ENCODE assay signal across 14 cellular contexts in the genomic region with DNA sequence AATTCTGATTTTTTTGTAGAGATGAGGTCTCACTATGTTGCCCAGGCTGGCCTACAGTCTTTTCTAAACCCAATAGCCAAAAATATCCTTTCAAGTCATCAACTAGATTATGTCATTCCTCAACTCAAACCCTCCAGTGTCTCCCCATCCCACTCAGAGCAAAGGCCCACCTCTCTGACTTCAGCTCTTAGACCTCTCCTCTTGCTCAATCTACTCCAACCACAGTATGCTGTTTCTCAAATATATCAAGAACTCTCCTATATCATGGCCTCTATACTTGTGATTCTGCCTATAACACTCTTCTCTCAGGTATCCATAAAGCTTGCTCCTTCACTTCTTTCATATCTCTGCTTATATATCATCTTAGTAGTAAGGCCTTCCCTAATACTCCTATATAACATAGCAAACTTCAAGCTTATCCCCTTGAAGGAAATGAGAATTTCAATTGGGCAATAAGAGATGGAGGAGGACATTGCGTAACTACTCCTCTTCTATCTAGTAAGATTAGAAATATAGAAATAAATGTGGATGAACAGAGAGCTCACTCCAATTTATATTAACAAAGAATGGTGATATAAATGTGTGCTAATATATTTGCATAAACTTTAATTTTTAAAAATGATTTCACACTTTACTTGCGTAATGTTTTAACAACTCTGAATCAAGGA.
"Had no signal": no experiment of that assay in that cellular context is flagged by ENCODE, and none has a peak within 500 bp of the region (broad histone marks: within the 10 kb centered on the region; RNA-seq: fewer than 3 reads in every experiment).

No MANE protein-coding gene starts in this region.

- H2AFZ ChIP-seq: neural progenitor cell, parathyroid adenoma had no signal

- H3K4me3 ChIP-seq: cardiac muscle cell, coronary artery, lung, neural progenitor cell, stomach, thoracic aorta had no signal

- H3K4me2 ChIP-seq: neural progenitor cell had no signal

- H3K4me1 ChIP-seq: neural progenitor cell, parathyroid adenoma, stomach had no signal

- H3K36me3 ChIP-seq: cardiac muscle cell, neural progenitor cell, thoracic aorta had no signal

- H3K27ac ChIP-seq: cardiac muscle cell, coronary artery, neural progenitor cell, parathyroid adenoma, stomach, thoracic aorta had no signal

- H3K9ac ChIP-seq: neural progenitor cell, parathyroid adenoma had no signal

- DNase-seq: activated CD4-positive, alpha-beta memory T cell treated with anti-CD3 and anti-CD28 coated beads, Interleukin-2, amount 10 ng/mL, durations not matched to agents 7 days and 5 days; activated T-cell treated with anti-CD3 and anti-CD28 coated beads, Interleukin-2, amount 50 U/mL, for 48 hours; effector CD8-positive, alpha-beta T cell; left cardiac atrium; midbrain; small intestine; stomach; T-helper 9 cell had no signal

- ATAC-seq: left cardiac atrium had no signal

- H3K27me3 ChIP-seq: cardiac muscle cell, neural progenitor cell, stomach had no signal

- H3K9me3 ChIP-seq: stomach, thoracic aorta had no signal
